Comparison of ENCODE assay signal across 18 cellular contexts in the genomic region with DNA sequence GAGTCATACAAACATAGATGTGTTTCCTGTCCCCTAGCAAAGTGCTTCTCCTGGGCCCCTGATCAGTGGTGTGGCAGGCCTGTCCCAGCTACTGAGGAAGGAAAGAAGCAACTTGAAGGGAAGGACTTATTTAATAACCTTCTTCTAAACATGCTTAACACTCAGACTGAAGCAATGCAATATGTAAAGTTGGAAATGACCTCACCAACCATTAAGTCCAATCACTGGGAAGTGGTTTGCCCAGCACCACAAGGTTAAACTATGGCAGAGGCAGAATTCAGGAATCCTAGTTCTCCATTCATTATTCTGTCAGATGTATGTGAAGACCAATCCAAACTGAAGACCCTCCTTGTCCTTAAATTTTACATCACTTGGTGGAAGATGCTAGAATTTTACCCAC. TPM values are rescaled to one million over a fixed set of nuclear protein-coding genes. Genes with fewer than 3 reads are reported as not detected.
DNase-seq lines count a peak whose midpoint lies in the region; ATAC-seq and TF ChIP-seq lines count a peak whose summit lies in the region.
"Had no signal": no experiment of that assay in that cellular context is flagged by ENCODE, and none has a peak within 500 bp of the region (broad histone marks: within the 10 kb centered on the region; RNA-seq: fewer than 3 reads in every experiment).

No MANE protein-coding gene starts in this region.

- H3K4me1 Mint-ChIP-seq in HFFc6 (ENCODE audit: low read depth) = peaks cover 16% of the 10 kb centered on the region
- H3K4me1 Mint-ChIP-seq in stimulated activated memory B cell treated with anti-CD40 and anti-IgM and Interleukin-4, amounts not matched to agents 10 μg/mL and 1 μg/mL and 100 μg/mL, for 72 hours = no peaks in the 10 kb centered on the region

- peaks cover 4% of the 10 kb centered on the region for H3K27me3 Mint-ChIP-seq in HFFc6 (ENCODE audit: insufficient read depth)
- H3K27me3 Mint-ChIP-seq in stimulated activated memory B cell treated with anti-CD40 and anti-IgM and Interleukin-4, amounts not matched to agents 10 μg/mL and 1 μg/mL and 100 μg/mL, for 72 hours = no peaks in the 10 kb centered on the region

- no peak overlapping the region for H3K4me3 Mint-ChIP-seq in HFFc6
- H3K4me3 Mint-ChIP-seq in stimulated activated memory B cell treated with anti-CD40 and anti-IgM and Interleukin-4, amounts not matched to agents 10 μg/mL and 1 μg/mL and 100 μg/mL, for 72 hours = no peak overlapping the region

- no peaks in the 10 kb centered on the region for H3K9me3 Mint-ChIP-seq in HFFc6
- no peaks in the 10 kb centered on the region for H3K9me3 Mint-ChIP-seq in stimulated activated memory B cell treated with anti-CD40 and anti-IgM and Interleukin-4, amounts not matched to agents 10 μg/mL and 1 μg/mL and 100 μg/mL, for 72 hours

- DNase-seq in HFFc6 = peak; percentile 18
- DNase-seq in astrocyte of the spinal cord (ENCODE audit: low read depth, low spot score) = peak; percentile 29
- no peak for DNase-seq in substantia nigra (lab: John Stamatoyannopoulos, UW)
- no peak for DNase-seq in stimulated activated CD4-positive, alpha-beta T cell treated with anti-CD3 and anti-CD28 coated beads, Interleukin-4, amount 100 ng/mL, for 1 hour
- no peak for DNase-seq in stimulated activated CD4-positive, alpha-beta T cell treated with anti-CD3 and anti-CD28 coated beads, Interleukin-12 subunit alpha, Interleukin-12 subunit beta, amount 100 ng/mL, for 4 hours
- DNase-seq: DMS153, NCI-H1092, NCI-H2227 treated with DMSO at 0.1 percent for 48 hours, NCI-H526 treated with DMSO at 0.1 percent for 48 hours, PC-9 had no signal

- H3K27ac Mint-ChIP-seq in HFFc6 = no peak overlapping the region; the same call in 1 of the 2 replicates
- H3K27ac Mint-ChIP-seq in stimulated activated memory B cell treated with anti-CD40 and anti-IgM and Interleukin-4, amounts not matched to agents 10 μg/mL and 1 μg/mL and 100 μg/mL, for 72 hours = peak overlapping the region; percentile 20

- in situ Hi-C loops in astrocyte of the spinal cord (cut with HindIII; ENCODE audit: low sequenced_read_pairs) = no loop called here

- H3K9ac ChIP-seq in liver (ENCODE audit: low read depth in 1 of 2, low read length in 2 of 2) = no peak overlapping the region
- H3K9ac ChIP-seq: KMS-11 had no signal

- H3K4me3 ChIP-seq in astrocyte of the spinal cord (ENCODE audit: low read depth, low read length) = no peak overlapping the region
- no peak overlapping the region for H3K4me3 ChIP-seq in liver (ENCODE audit: low read depth in 1 of 3, low read length in 3 of 3)
- H3K4me3 ChIP-seq: GM12878, PC-9 had no signal

- peak overlapping the region; percentile 73 to 93 for H3K27ac ChIP-seq in liver (ENCODE audit: low read depth in 1 of 2, low read length in 2 of 2)
- H3K27ac ChIP-seq in substantia nigra (ENCODE audit: low read depth, low read length, poor library complexity, severe bottlenecking) = no peak overlapping the region
- H3K27ac ChIP-seq: C4-2B, HL-60, KMS-11, PC-9 had no signal

- no peaks in the 10 kb centered on the region for H3K9me3 ChIP-seq in liver (ENCODE audit: control insufficient read depth in 4 of 4, low read length in 3 of 4)

- H3K36me3 Mint-ChIP-seq in HFFc6 (ENCODE audit: low read depth) = peaks cover 6% of the 10 kb centered on the region; the same call in 1 of the 2 replicates
- peaks cover 38% of the 10 kb centered on the region for H3K36me3 Mint-ChIP-seq in stimulated activated memory B cell treated with anti-CD40 and anti-IgM and Interleukin-4, amounts not matched to agents 10 μg/mL and 1 μg/mL and 100 μg/mL, for 72 hours

- TF ChIP-seq CTCF in HFFc6 (IDR thresholded peaks at IDR 0.05) (no peak), astrocyte of the spinal cord (IDR thresholded peaks at IDR 0.05; ENCODE audit: low read depth, low read length) (no peak), liver (IDR thresholded peaks at IDR 0.05; ENCODE audit: low read depth, low read length, missing input control) (no peak)

- no peak for ATAC-seq in stimulated activated memory B cell treated with anti-CD40 and anti-IgM and Interleukin-4, amounts not matched to agents 10 μg/mL and 1 μg/mL and 100 μg/mL, for 72 hours
- ATAC-seq in GM19351 (IDR thresholded peaks at IDR 0.05; ENCODE audit: unreplicated experiment) = no peak
- ATAC-seq: GM12878, HCT116 had no signal

- H3K4me1 ChIP-seq in liver (ENCODE audit: control insufficient read depth in 4 of 4, insufficient read depth in 4 of 4, low read length in 3 of 4) = peaks cover 0 to 14% (median 10%) of the 10 kb centered on the region in 4 donors

- peaks cover 0 to 2% (median 0%) of the 10 kb centered on the region in 4 donors for H3K36me3 ChIP-seq in liver (ENCODE audit: control insufficient read depth in 4 of 4, insufficient read depth in 3 of 4, low read depth in 1 of 4, low read length in 3 of 4)

- H3K27me3 ChIP-seq in liver (ENCODE audit: control insufficient read depth in 4 of 4, insufficient read depth in 4 of 4, low read length in 3 of 4) = no peaks in the 10 kb centered on the region

- no peak for TF ChIP-seq RAD21 in liver (IDR thresholded peaks at IDR 0.05)

TF ChIP-seq in liver, 16 proteins besides CTCF, POLR2A, EP300 and RAD21:
- TF ChIP-seq SP1 (IDR thresholded peaks at IDR 0.05) (no peak), JUND (IDR thresholded peaks at IDR 0.05) (no peak), FOXA1 (IDR thresholded peaks at IDR 0.05) (no peak), HNF4G (IDR thresholded peaks at IDR 0.05) (no peak), FOXA2 (IDR thresholded peaks at IDR 0.05) (no peak), EGR1 (IDR thresholded peaks at IDR 0.05; ENCODE audit: low read depth in 2 of 2) (no peak), NR2F2 (IDR thresholded peaks at IDR 0.05) (no peak), RXRA (IDR thresholded peaks at IDR 0.05) (no peak), HNF4A (conservative IDR thresholded peaks at IDR 0.05) (no peak)
- TF ChIP-seq, protein P1, sequence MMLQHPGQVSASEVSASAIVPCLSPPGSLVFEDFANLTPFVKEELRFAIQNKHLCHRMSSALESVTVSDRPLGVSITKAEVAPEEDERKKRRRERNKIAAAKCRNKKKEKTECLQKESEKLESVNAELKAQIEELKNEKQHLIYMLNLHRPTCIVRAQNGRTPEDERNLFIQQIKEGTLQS (IDR thresholded peaks at IDR 0.05) = no peak
- TF ChIP-seq, protein P2, sequence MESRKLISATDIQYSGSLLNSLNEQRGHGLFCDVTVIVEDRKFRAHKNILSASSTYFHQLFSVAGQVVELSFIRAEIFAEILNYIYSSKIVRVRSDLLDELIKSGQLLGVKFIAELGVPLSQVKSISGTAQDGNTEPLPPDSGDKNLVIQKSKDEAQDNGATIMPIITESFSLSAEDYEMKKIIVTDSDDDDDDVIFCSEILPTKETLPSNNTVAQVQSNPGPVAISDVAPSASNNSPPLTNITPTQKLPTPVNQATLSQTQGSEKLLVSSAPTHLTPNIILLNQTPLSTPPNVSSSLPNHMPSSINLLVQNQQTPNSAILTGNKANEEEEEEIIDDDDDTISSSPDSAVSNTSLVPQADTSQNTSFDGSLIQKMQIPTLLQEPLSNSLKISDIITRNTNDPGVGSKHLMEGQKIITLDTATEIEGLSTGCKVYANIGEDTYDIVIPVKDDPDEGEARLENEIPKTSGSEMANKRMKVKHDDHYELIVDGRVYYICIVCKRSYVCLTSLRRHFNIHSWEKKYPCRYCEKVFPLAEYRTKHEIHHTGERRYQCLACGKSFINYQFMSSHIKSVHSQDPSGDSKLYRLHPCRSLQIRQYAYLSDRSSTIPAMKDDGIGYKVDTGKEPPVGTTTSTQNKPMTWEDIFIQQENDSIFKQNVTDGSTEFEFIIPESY (IDR thresholded peaks at IDR 0.05) = no peak
- TF ChIP-seq, protein P3, sequence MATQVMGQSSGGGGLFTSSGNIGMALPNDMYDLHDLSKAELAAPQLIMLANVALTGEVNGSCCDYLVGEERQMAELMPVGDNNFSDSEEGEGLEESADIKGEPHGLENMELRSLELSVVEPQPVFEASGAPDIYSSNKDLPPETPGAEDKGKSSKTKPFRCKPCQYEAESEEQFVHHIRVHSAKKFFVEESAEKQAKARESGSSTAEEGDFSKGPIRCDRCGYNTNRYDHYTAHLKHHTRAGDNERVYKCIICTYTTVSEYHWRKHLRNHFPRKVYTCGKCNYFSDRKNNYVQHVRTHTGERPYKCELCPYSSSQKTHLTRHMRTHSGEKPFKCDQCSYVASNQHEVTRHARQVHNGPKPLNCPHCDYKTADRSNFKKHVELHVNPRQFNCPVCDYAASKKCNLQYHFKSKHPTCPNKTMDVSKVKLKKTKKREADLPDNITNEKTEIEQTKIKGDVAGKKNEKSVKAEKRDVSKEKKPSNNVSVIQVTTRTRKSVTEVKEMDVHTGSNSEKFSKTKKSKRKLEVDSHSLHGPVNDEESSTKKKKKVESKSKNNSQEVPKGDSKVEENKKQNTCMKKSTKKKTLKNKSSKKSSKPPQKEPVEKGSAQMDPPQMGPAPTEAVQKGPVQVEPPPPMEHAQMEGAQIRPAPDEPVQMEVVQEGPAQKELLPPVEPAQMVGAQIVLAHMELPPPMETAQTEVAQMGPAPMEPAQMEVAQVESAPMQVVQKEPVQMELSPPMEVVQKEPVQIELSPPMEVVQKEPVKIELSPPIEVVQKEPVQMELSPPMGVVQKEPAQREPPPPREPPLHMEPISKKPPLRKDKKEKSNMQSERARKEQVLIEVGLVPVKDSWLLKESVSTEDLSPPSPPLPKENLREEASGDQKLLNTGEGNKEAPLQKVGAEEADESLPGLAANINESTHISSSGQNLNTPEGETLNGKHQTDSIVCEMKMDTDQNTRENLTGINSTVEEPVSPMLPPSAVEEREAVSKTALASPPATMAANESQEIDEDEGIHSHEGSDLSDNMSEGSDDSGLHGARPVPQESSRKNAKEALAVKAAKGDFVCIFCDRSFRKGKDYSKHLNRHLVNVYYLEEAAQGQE (IDR thresholded peaks at IDR 0.05) = no peak
TF ChIP-seq in liver: peak in this region for 0.

RNA-seq across cellular contexts. Expression of a gene that starts 39.1 kb away (rescaled TPM):
- total RNA-seq in HFFc6 (2021; fragmentation: NEBNext Ultra II Directional; extraction: Animal tissue kit (Norgen Biotek cat#: 25700)) = 10 to 100 TPM; 12.2 to 22.4 (median 15.2) TPM
- 10 to 100 TPM; 13.1 to 15.2 TPM for total RNA-seq in liver
- 10 to 100 TPM; 21.2 to 24.3 TPM for polyA plus RNA-seq in liver

Comparison
In these comparisons a context has a peak if more than half of its experiments do, and no peak if none do; other contexts are left out.
1. DNase-seq: peak in HFFc6 (single experiment) and astrocyte of the spinal cord (single experiment); none in substantia nigra (0 of 49), stimulated activated CD4-positive, alpha-beta T cell treated with anti-CD3 and anti-CD28 coated beads, Interleukin-4, amount 100 ng/mL, for 1 hour (single experiment) and stimulated activated CD4-positive, alpha-beta T cell treated with anti-CD3 and anti-CD28 coated beads, Interleukin-12 subunit alpha, Interleukin-12 subunit beta, amount 100 ng/mL, for 4 hours (single experiment).